Comparison of ENCODE assay signal across 8 cellular contexts in the genomic region with DNA sequence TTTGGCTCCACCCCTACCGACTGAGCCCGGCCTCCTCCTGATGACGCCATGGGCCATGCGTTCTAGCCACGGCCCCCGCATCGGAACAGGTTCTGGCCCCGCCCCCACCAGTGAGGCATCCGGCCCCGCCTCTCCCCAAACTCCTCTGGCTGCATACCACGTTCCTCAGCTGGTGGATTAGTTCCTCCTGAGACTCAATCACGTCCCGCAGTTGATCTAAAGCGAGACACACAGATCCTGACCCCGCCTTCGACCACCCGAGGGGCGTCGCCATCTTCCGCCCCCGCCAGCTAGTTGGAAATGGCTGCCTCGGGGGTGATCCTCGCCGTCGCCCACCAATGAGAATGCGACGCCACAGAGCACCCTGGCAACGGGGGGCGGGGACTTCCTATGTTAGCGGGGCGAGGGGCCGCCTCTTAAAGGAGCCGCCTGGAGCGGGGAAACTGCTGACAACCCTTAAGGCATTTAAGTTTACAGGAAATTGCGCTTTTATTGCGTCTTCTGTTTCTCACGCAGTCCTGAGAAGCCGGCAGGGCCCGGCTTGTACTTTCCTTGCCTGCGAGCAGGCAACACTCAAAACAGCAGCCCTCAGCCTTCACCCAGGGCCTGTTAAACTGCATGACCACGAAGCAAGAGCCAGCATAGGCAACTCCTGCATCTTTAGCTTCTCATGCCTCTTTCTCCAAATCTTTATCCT. TPM values are rescaled to one million over a fixed set of nuclear protein-coding genes. Genes with fewer than 3 reads are reported as not detected.
DNase-seq lines count a peak whose midpoint lies in the region; ATAC-seq and TF ChIP-seq lines count a peak whose summit lies in the region.

A gene with protein sequence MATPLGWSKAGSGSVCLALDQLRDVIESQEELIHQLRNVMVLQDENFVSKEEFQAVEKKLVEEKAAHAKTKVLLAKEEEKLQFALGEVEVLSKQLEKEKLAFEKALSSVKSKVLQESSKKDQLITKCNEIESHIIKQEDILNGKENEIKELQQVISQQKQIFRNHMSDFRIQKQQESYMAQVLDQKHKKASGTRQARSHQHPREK (minus strand): TSS at position 303 of the 697 bp plus-strand sequence. CDS start 29 bp downstream, at position 274.

- intact Hi-C loops in heart left ventricle (cut with DNase I) (loop anchor here in 1 of 10 donors (5.0 kb wide), 1 partner anchor 62 kb away; a partner anchor contains a TSS), posterior cingulate gyrus (cut with DNase I) (loop anchor here (2.0 kb wide), 1 partner anchor 61 kb away; no protein-coding TSS in a partner anchor)

- TF ChIP-seq CTCF in GM13977 (IDR thresholded peaks at IDR 0.05; ENCODE audit: extremely low read depth, insufficient read depth, missing control alignments) (no peak), heart left ventricle (IDR thresholded peaks at IDR 0.05) (no peak), upper lobe of left lung (IDR thresholded peaks at IDR 0.05) (peak in 1 of 6 experiments; percentile 7)

- DNase-seq in GM13977 (ENCODE audit: low spot score) (peak; percentile 93), NCI-H146 (lab: John Stamatoyannopoulos, UW) (peak; percentile 92), T-cell (peak; percentile 96 to 99 (median 98)), amniotic epithelial cell (ENCODE audit: low read depth) (peak; percentile 95), heart left ventricle (peak; percentile 98 to 99 (median 98)), posterior cingulate gyrus (peak; percentile 94 to 100 (median 98)), upper lobe of left lung (peak; percentile 97 to 99)

- peaks cover 0 to 28% (median 15%) of the 10 kb centered on the region in 12 donors for H3K4me1 ChIP-seq in heart left ventricle
- peaks cover 13 to 18% (median 15%) of the 10 kb centered on the region in 4 donors for H3K4me1 ChIP-seq in upper lobe of left lung

- CTCF ChIA-PET in T-cell (lab: Charles Lee) = interaction anchor here (0.8 to 1.8 kb wide), 6 partner anchors 12 to 172 kb away, joined by 3 to 7 read pairs (median 4); a partner anchor contains a TSS

- TF ChIP-seq POLR2A in heart left ventricle (IDR thresholded peaks at IDR 0.05) = peak in 1 of 2 donors; percentile 33
- TF ChIP-seq POLR2A in upper lobe of left lung (IDR thresholded peaks at IDR 0.05) = peak in 1 of 4 donors; percentile 51

- H3K4me3 ChIP-seq in heart left ventricle (peak within 1 kb of the TSS; percentile 6 to 66 (median 57)), upper lobe of left lung (peak within 1 kb of the TSS; percentile 25 to 62 (median 56))

- in situ Hi-C loops in GM13977 (cut with MboI; ENCODE audit: low pct_unique_long_range_greater_than_20kb, low sequenced_read_pairs, unreplicated experiment) = no loop called here

- H3K9me3 ChIP-seq in heart left ventricle (no peaks in the 10 kb centered on the region), upper lobe of left lung (no peaks in the 10 kb centered on the region)

- 0 to 1% (median 0%) methylated on average over 28 to 41 of the region's 41 CpGs for WGBS in heart left ventricle, 4 donors
- WGBS in upper lobe of left lung, 2 donors = 0 to 1% methylated on average over 20 to 41 of the region's 41 CpGs

- TF ChIP-seq EP300 in upper lobe of left lung (IDR thresholded peaks at IDR 0.05) = no peak

- peak within 1 kb of the TSS; percentile 81 to 96 (median 89) for H3K27ac ChIP-seq in heart left ventricle
- H3K27ac ChIP-seq in upper lobe of left lung = peak within 1 kb of the TSS; percentile 86 to 95 (median 89)

- peak within 1 kb of the TSS; percentile 82 to 96 (median 93) for H3K4me3 Mint-ChIP-seq in T-cell

- peaks cover 26 to 40% (median 37%) of the 10 kb centered on the region in 3 donors for H3K4me1 Mint-ChIP-seq in T-cell

- no peaks in the 10 kb centered on the region for H3K27me3 Mint-ChIP-seq in T-cell

- peaks cover 4% of the 10 kb centered on the region for H3K36me3 Mint-ChIP-seq in T-cell

- H3K36me3 ChIP-seq in heart left ventricle = peaks cover 0 to 12% (median 0%) of the 10 kb centered on the region in 9 donors
- H3K36me3 ChIP-seq in upper lobe of left lung = no peaks in the 10 kb centered on the region

- H3K27me3 ChIP-seq in heart left ventricle (no peaks in the 10 kb centered on the region), upper lobe of left lung (no peaks in the 10 kb centered on the region)

- POLR2A ChIA-PET in T-cell (lab: Charles Lee) = interaction anchor here (0.5 to 1.1 kb wide), 4 partner anchors 36 to 202 kb away, joined by 3 to 8 read pairs (median 4); a partner anchor contains a TSS

- ATAC-seq in HG02870 (IDR thresholded peaks at IDR 0.05; ENCODE audit: unreplicated experiment) (peak; percentile 76), T-cell (replicated peaks in 1 of 4) (peak; percentile 90 to 94 (median 94)), heart left ventricle (peak; percentile 96 to 98 (median 97)), upper lobe of left lung (ENCODE audit: low FRiP score in 2 of 2) (peak; percentile 96 to 98)

- H3K9me3 Mint-ChIP-seq in T-cell = no peaks in the 10 kb centered on the region

- peak within 1 kb of the TSS; percentile 98 to 100 for H3K27ac Mint-ChIP-seq in T-cell

RNA-seq across cellular contexts. Expression of the gene that starts here (rescaled TPM):
- 1 to 10 TPM; 3.6 to 9.0 (median 4.8) TPM for total RNA-seq in T-cell
- total RNA-seq in heart left ventricle = 10 to 100 TPM; 10.7 to 25.9 (median 16.0) TPM
- 10 to 100 TPM; 12.6 to 37.8 TPM for polyA plus RNA-seq in heart left ventricle
- 1 to 10 TPM in 5 of 6 donors, not detected in 1; 2.9 to 6.3 (median 4.8) TPM for total RNA-seq in upper lobe of left lung

Comparison
In these comparisons a context has a peak if more than half of its experiments do, and no peak if none do; other contexts are left out.
1. Peak in every context shown above with its lines: DNase-seq, ATAC-seq, H3K4me3 ChIP-seq and H3K27ac ChIP-seq.